1 cellular context compared by ENCODE assay signal in genomic region chr19:40465025-40465780, GRCh38.
TF ChIP-seq lines count a peak whose summit lies in the region.

BLVRB (minus strand) TSS chr19:40465745; CDS start chr19:40465688, 57 bp downstream.

TF ChIP-seq in HepG2, 621 proteins besides CTCF, POLR2A, EP300 and RAD21 (continued from another document and continues in another):
- TF ChIP-seq E2F5 (CRISPR knock-in tag; conservative IDR thresholded peaks at IDR 0.05) = peak; percentile 56; the same call in 1 of the 2 replicates
- no peak for TF ChIP-seq ZFP36 (IDR thresholded peaks at IDR 0.05; ENCODE audit: borderline replicate concordance, low read depth, low read length, partially characterized antibody)
- TF ChIP-seq ZNF775 (CRISPR knock-in tag; IDR thresholded peaks at IDR 0.05; ENCODE audit: borderline replicate concordance) = no peak
- no peak for TF ChIP-seq MIXL1 (CRISPR knock-in tag; IDR thresholded peaks at IDR 0.05)
- TF ChIP-seq, protein P1, sequence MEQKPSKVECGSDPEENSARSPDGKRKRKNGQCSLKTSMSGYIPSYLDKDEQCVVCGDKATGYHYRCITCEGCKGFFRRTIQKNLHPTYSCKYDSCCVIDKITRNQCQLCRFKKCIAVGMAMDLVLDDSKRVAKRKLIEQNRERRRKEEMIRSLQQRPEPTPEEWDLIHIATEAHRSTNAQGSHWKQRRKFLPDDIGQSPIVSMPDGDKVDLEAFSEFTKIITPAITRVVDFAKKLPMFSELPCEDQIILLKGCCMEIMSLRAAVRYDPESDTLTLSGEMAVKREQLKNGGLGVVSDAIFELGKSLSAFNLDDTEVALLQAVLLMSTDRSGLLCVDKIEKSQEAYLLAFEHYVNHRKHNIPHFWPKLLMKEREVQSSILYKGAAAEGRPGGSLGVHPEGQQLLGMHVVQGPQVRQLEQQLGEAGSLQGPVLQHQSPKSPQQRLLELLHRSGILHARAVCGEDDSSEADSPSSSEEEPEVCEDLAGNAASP (CRISPR knock-in tag; IDR thresholded peaks at IDR 0.05; ENCODE audit: borderline replicate concordance) = no peak
- peak; percentile 66; the same call in 1 of the 2 replicates for TF ChIP-seq ZNF232 (CRISPR knock-in tag; IDR thresholded peaks at IDR 0.05; ENCODE audit: borderline replicate concordance)
- no peak for TF ChIP-seq MTERF4 (CRISPR knock-in tag; IDR thresholded peaks at IDR 0.05)
- no peak for TF ChIP-seq ZNF329 (CRISPR knock-in tag; IDR thresholded peaks at IDR 0.05; ENCODE audit: low read depth)
- no peak for TF ChIP-seq NFE2 (CRISPR knock-in tag; IDR thresholded peaks at IDR 0.05)
- peak; percentile 35; the same call in 1 of the 2 replicates for TF ChIP-seq KMT2B (CRISPR knock-in tag; IDR thresholded peaks at IDR 0.05)
- TF ChIP-seq, protein P2, sequence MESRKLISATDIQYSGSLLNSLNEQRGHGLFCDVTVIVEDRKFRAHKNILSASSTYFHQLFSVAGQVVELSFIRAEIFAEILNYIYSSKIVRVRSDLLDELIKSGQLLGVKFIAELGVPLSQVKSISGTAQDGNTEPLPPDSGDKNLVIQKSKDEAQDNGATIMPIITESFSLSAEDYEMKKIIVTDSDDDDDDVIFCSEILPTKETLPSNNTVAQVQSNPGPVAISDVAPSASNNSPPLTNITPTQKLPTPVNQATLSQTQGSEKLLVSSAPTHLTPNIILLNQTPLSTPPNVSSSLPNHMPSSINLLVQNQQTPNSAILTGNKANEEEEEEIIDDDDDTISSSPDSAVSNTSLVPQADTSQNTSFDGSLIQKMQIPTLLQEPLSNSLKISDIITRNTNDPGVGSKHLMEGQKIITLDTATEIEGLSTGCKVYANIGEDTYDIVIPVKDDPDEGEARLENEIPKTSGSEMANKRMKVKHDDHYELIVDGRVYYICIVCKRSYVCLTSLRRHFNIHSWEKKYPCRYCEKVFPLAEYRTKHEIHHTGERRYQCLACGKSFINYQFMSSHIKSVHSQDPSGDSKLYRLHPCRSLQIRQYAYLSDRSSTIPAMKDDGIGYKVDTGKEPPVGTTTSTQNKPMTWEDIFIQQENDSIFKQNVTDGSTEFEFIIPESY (CRISPR knock-in tag; IDR thresholded peaks at IDR 0.05) = no peak
- peak; percentile 44; the same call in 1 of the 2 replicates for TF ChIP-seq TAF1 (CRISPR knock-in tag; IDR thresholded peaks at IDR 0.05)
- TF ChIP-seq ZSCAN9 (CRISPR knock-in tag; IDR thresholded peaks at IDR 0.05; ENCODE audit: borderline replicate concordance) = no peak
- no peak for TF ChIP-seq FOSL2 (CRISPR knock-in tag; IDR thresholded peaks at IDR 0.05)
- no peak for TF ChIP-seq REST (IDR thresholded peaks at IDR 0.05; ENCODE audit: borderline replicate concordance in 1 of 2, low read depth in 1 of 2, low read length in 2 of 2)
- no peak for TF ChIP-seq HOXA9 (CRISPR knock-in tag; IDR thresholded peaks at IDR 0.05; ENCODE audit: borderline replicate concordance)
- TF ChIP-seq BORCS8-MEF2B (CRISPR knock-in tag; IDR thresholded peaks at IDR 0.05) = peak; percentile 60; the same call in 1 of the 2 replicates
- no peak for TF ChIP-seq HNRNPL (IDR thresholded peaks at IDR 0.05; ENCODE audit: low read depth, low read length)
- TF ChIP-seq ZNF768 (CRISPR knock-in tag; IDR thresholded peaks at IDR 0.05) = peak; percentile 40
- TF ChIP-seq, protein P3, sequence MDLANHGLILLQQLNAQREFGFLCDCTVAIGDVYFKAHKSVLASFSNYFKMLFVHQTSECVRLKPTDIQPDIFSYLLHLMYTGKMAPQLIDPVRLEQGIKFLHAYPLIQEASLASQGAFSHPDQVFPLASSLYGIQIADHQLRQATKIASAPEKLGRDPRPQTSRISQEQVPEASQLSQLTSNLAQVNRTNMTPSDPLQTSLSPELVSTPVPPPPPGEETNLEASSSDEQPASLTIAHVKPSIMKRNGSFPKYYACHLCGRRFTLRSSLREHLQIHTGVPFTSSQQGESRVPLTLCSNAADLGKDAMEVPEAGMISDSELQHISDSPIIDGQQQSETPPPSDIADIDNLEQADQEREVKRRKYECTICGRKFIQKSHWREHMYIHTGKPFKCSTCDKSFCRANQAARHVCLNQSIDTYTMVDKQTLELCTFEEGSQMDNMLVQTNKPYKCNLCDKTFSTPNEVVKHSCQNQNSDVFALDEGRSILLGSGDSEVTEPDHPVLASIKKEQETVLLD (CRISPR knock-in tag; IDR thresholded peaks at IDR 0.05; ENCODE audit: low read depth) = no peak
- no peak for TF ChIP-seq ZNF839 (CRISPR knock-in tag; IDR thresholded peaks at IDR 0.05; ENCODE audit: borderline replicate concordance)
- TF ChIP-seq AFF4 (CRISPR knock-in tag; IDR thresholded peaks at IDR 0.05) = no peak
- TF ChIP-seq SP5 (CRISPR knock-in tag; IDR thresholded peaks at IDR 0.05; ENCODE audit: borderline replicate concordance, low read depth) = no peak
- no peak for TF ChIP-seq ZBTB14 (CRISPR knock-in tag; IDR thresholded peaks at IDR 0.05)
- TF ChIP-seq MAX (IDR thresholded peaks at IDR 0.05) = peak; percentile 69
- TF ChIP-seq ZNF326 (CRISPR knock-in tag; IDR thresholded peaks at IDR 0.05; ENCODE audit: borderline replicate concordance) = no peak
- no peak; the same call in 1 of the 2 replicates for TF ChIP-seq ZNF430 (CRISPR knock-in tag; IDR thresholded peaks at IDR 0.05)
- TF ChIP-seq FOXK2 (IDR thresholded peaks at IDR 0.05) = no peak
- TF ChIP-seq, protein P4, sequence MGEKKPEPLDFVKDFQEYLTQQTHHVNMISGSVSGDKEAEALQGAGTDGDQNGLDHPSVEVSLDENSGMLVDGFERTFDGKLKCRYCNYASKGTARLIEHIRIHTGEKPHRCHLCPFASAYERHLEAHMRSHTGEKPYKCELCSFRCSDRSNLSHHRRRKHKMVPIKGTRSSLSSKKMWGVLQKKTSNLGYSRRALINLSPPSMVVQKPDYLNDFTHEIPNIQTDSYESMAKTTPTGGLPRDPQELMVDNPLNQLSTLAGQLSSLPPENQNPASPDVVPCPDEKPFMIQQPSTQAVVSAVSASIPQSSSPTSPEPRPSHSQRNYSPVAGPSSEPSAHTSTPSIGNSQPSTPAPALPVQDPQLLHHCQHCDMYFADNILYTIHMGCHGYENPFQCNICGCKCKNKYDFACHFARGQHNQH (CRISPR knock-in tag; IDR thresholded peaks at IDR 0.05) = no peak; the same call in 1 of the 2 replicates
- TF ChIP-seq BRD4 (CRISPR knock-in tag; IDR thresholded peaks at IDR 0.05) = 0 out of 2 replicates have a peak, but pooled peaks have one; percentile 76
- no peak for TF ChIP-seq HNF4G (IDR thresholded peaks at IDR 0.05; ENCODE audit: borderline replicate concordance, low read depth, low read length)
- no peak for TF ChIP-seq HNF4G (CRISPR knock-in tag; IDR thresholded peaks at IDR 0.05; ENCODE audit: borderline replicate concordance, low read depth)
- TF ChIP-seq NONO (IDR thresholded peaks at IDR 0.05) = no peak
- no peak; the same call in 1 of the 2 replicates for TF ChIP-seq NONO (CRISPR knock-in tag; conservative IDR thresholded peaks at IDR 0.05)
- no peak for TF ChIP-seq ZNF251 (CRISPR knock-in tag; IDR thresholded peaks at IDR 0.05)
- TF ChIP-seq PAWR (CRISPR knock-in tag; IDR thresholded peaks at IDR 0.05; ENCODE audit: borderline replicate concordance) = no peak
- TF ChIP-seq SOX5 (CRISPR knock-in tag; IDR thresholded peaks at IDR 0.05; ENCODE audit: borderline replicate concordance) = no peak; the same call in 1 of the 2 replicates
- TF ChIP-seq PLRG1 (conservative IDR thresholded peaks at IDR 0.05) = no peak
- TF ChIP-seq, protein P5, sequence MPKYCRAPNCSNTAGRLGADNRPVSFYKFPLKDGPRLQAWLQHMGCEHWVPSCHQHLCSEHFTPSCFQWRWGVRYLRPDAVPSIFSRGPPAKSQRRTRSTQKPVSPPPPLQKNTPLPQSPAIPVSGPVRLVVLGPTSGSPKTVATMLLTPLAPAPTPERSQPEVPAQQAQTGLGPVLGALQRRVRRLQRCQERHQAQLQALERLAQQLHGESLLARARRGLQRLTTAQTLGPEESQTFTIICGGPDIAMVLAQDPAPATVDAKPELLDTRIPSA (CRISPR knock-in tag; IDR thresholded peaks at IDR 0.05; ENCODE audit: borderline replicate concordance) = no peak
- TF ChIP-seq KLF6 (CRISPR knock-in tag; IDR thresholded peaks at IDR 0.05) = no peak
- TF ChIP-seq KAT2B (IDR thresholded peaks at IDR 0.05; ENCODE audit: borderline replicate concordance, low read depth, low read length) = no peak
- TF ChIP-seq EZH2 (conservative IDR thresholded peaks at IDR 0.05; ENCODE audit: low read depth, low read length) = no peak
- 0 out of 4 replicates have a peak, but pooled peaks of 1 of the 2 experiments have one; percentile 11 for TF ChIP-seq ATF4 (CRISPR knock-in tag; IDR thresholded peaks at IDR 0.05)
- TF ChIP-seq SPEN (CRISPR knock-in tag; IDR thresholded peaks at IDR 0.05; ENCODE audit: low read depth) = no peak
- no peak for TF ChIP-seq NFIC (IDR thresholded peaks at IDR 0.05; ENCODE audit: low read length)
